In genomic region chrX:153032397-153033118, GRCh38 we compare ENCODE assay signal across 8 cellular contexts. TPM values are rescaled to one million over a fixed set of nuclear protein-coding genes. Genes with fewer than 3 reads are reported as not detected.
DNase-seq lines count a peak whose midpoint lies in the region; ATAC-seq and TF ChIP-seq lines count a peak whose summit lies in the region.

No MANE protein-coding gene starts in this region.

- DNase-seq in A172 (ENCODE audit: low spot score) (peak; percentile 55), NCI-H748 (lab: John Stamatoyannopoulos, UW; ENCODE audit: unreplicated experiment) (peak; percentile 64), epithelial cell of esophagus (ENCODE audit: low read depth) (peak; percentile 14)
- peak; percentile 10 for DNase-seq in activated CD8-positive, alpha-beta memory T cell treated with anti-CD3 and anti-CD28 coated beads, Interleukin-2, amount 50 U/mL, for 1 hour (ENCODE audit: extremely low read depth)
- peak; percentile 83 for DNase-seq in stimulated activated CD8-positive, alpha-beta memory T cell treated with anti-CD3 and anti-CD28 coated beads, Interleukin-4, amount 100 ng/mL, for 48 hours

- peak; percentile 63 for TF ChIP-seq CTCF in epithelial cell of esophagus (IDR thresholded peaks at IDR 0.05; ENCODE audit: insufficient read depth, low read depth, low read length, missing control alignments)

- peak overlapping the region; percentile 21 for H3K4me3 ChIP-seq in epithelial cell of esophagus (ENCODE audit: low read length)
- H3K4me3 ChIP-seq in mucosa of stomach (ENCODE audit: low read length), result no peak overlapping the region

- H3K4me1 ChIP-seq in mucosa of stomach (ENCODE audit: control insufficient read depth, insufficient read depth, low read length), result peaks cover 3% of the 10 kb centered on the region

- peak; percentile 75 for ATAC-seq in GM18502 (IDR thresholded peaks at IDR 0.05; ENCODE audit: poor library complexity, unreplicated experiment)
- ATAC-seq in HG03103 (IDR thresholded peaks at IDR 0.05; ENCODE audit: low read depth, unreplicated experiment), result peak; percentile 69

- H3K27me3 ChIP-seq in mucosa of stomach (ENCODE audit: control insufficient read depth, insufficient read depth, low read length), result no peaks in the 10 kb centered on the region

- no peaks in the 10 kb centered on the region for H3K36me3 ChIP-seq in mucosa of stomach (ENCODE audit: control insufficient read depth, insufficient read depth, low read length)

- peak overlapping the region; percentile 28 for H3K9ac ChIP-seq in mucosa of stomach (ENCODE audit: low read length)

- no peaks in the 10 kb centered on the region for H3K9me3 ChIP-seq in mucosa of stomach (ENCODE audit: control insufficient read depth, low read length)

RNA-seq across cellular contexts. Expression of gene PNMA3, which starts 23.7 kb away (rescaled TPM):
- not detected in 2 replicates for total RNA-seq in A172 (2014; rRNA removed; shearing (Covaris generic))

RNA-seq across cellular contexts. Expression of gene PNMA5, which starts 38.6 kb away (rescaled TPM):
- not detected in 2 replicates for total RNA-seq in A172 (2014; rRNA removed; shearing (Covaris generic))

RNA-seq across cellular contexts. Expression of gene PNMA6A, which starts 39.7 kb away (rescaled TPM):
- 3.5 and 4.1 TPM in 2 replicates for total RNA-seq in A172 (2014; rRNA removed; shearing (Covaris generic))

Comparison
In these comparisons a context has a peak if more than half of its experiments do, and no peak if none do; other contexts are left out.
1. DNase-seq: peak in every context shown above with its lines; median percentile 83 in stimulated activated CD8-positive, alpha-beta memory T cell treated with anti-CD3 and anti-CD28 coated beads, Interleukin-4, amount 100 ng/mL, for 48 hours; 64 in NCI-H748; 55 in A172; 14 in epithelial cell of esophagus; 10 in activated CD8-positive, alpha-beta memory T cell treated with anti-CD3 and anti-CD28 coated beads, Interleukin-2, amount 50 U/mL, for 1 hour.